In the genomic region with DNA sequence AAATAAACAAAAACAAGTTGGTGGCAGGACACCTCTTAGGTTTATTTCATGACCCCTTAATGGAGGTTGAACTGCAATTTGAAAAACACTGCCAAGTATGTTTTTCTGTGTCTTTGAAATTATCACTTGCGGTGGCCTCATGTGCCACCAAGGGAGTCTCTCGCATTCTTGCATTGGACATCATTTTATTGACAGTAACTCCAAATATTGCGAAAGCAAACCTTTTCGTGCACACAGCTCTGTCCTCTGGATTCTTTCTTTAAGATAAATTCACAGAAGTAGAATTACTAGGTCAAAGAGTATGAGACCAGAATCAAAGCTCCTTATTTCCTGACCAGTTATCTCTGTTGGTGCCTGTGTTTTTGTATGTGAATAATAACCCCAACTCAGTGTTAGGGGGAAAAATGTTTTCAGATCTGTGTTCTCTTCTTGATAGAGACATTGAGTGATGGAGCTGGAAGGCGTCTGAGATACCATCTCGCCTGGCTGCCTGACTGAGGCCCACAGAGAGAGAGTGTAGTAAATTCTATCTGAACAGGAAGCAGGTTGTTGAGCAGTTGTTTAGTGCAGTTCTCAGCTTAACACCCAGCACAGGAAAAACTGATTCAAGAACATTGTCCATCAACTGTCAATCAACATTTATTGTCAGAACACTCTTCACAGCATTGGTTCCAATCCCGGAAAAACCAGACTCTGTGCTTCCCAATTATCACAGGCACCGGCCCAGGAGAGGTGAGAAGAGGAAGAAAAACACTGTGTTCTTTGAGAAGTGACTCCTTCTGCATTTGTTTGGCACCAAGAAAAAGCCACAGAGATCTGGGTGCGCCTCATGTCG, we compare ENCODE assay signal across 13 cellular contexts. TPM values are rescaled to one million over a fixed set of nuclear protein-coding genes. Genes with fewer than 3 reads are reported as not detected.
DNase-seq lines count a peak whose midpoint lies in the region; ATAC-seq and TF ChIP-seq lines count a peak whose summit lies in the region.
"Had no signal": no experiment of that assay in that cellular context is flagged by ENCODE, and none has a peak within 500 bp of the region (broad histone marks: within the 10 kb centered on the region; RNA-seq: fewer than 3 reads in every experiment).

No MANE protein-coding gene starts in this region.

- no peaks in the 10 kb centered on the region for H3K9me3 Mint-ChIP-seq in activated naive CD8-positive, alpha-beta T cell (ENCODE audit: low read depth)
- H3K9me3 Mint-ChIP-seq in neural crest cell = no peaks in the 10 kb centered on the region

- H3K27ac ChIP-seq in psoas muscle = no peak overlapping the region
- H3K27ac ChIP-seq: gastroesophageal sphincter, pancreas had no signal

- no peaks in the 10 kb centered on the region for H3K27me3 Mint-ChIP-seq in activated naive CD8-positive, alpha-beta T cell
- no peaks in the 10 kb centered on the region for H3K27me3 Mint-ChIP-seq in neural crest cell (ENCODE audit: low read depth)

- intact Hi-C loops in psoas muscle (cut with DNase I) = loop anchor here in 1 of 2 donors (10.0 kb wide), 1 partner anchor 407 kb away; no protein-coding TSS in a partner anchor

- no peak for ATAC-seq in psoas muscle
- ATAC-seq: gastroesophageal sphincter, HCT116, pancreas had no signal

- DNase-seq in NCI-H748 (lab: John Stamatoyannopoulos, UW; ENCODE audit: unreplicated experiment) = peak; percentile 45
- DNase-seq in NCI-H748 treated with DMSO at 0.1 percent for 48 hours (lab: John Stamatoyannopoulos, UW) = no peak
- peak; percentile 23 for DNase-seq in OCI-M1 (lab: John Stamatoyannopoulos, UW)
- no peak for DNase-seq in neural crest cell (ENCODE audit: low read depth, low spot score)
- DNase-seq in psoas muscle = no peak
- no peak for DNase-seq in medulla oblongata (ENCODE audit: extremely low spot score)
- DNase-seq in nucleus accumbens (lab: John Stamatoyannopoulos, UW) = no peak
- DNase-seq: dermis blood vessel endothelial cell, IMR-90, pancreas had no signal

- H3K9me3 ChIP-seq in psoas muscle = no peaks in the 10 kb centered on the region
- H3K9me3 ChIP-seq: gastroesophageal sphincter, pancreas had no signal

- H3K4me3 Mint-ChIP-seq in activated naive CD8-positive, alpha-beta T cell = peak overlapping the region; percentile 66
- peak overlapping the region; percentile 1 for H3K4me3 Mint-ChIP-seq in neural crest cell

- H3K27ac Mint-ChIP-seq in activated naive CD8-positive, alpha-beta T cell = peak overlapping the region; percentile 94
- H3K27ac Mint-ChIP-seq in neural crest cell (ENCODE audit: unreplicated experiment) = peak overlapping the region; percentile 45

- TF ChIP-seq CTCF in neural crest cell (conservative IDR thresholded peaks at IDR 0.05) (no peak), psoas muscle (IDR thresholded peaks at IDR 0.05) (no peak)

- peaks cover 88% of the 10 kb centered on the region for H3K4me1 Mint-ChIP-seq in activated naive CD8-positive, alpha-beta T cell (ENCODE audit: low read depth)
- peaks cover 32% of the 10 kb centered on the region for H3K4me1 Mint-ChIP-seq in neural crest cell

- 69 to 79% (median 79%) methylated on average over 10 of the region's 10 CpGs for WGBS in psoas muscle, 3 donors

- no peaks in the 10 kb centered on the region for H3K36me3 ChIP-seq in psoas muscle (ENCODE audit: insufficient read depth in 1 of 2, low read depth in 1 of 2)
- H3K36me3 ChIP-seq: gastroesophageal sphincter, pancreas had no signal

- no peaks in the 10 kb centered on the region for H3K4me1 ChIP-seq in psoas muscle

- peaks cover under 1% of the 10 kb centered on the region for H3K36me3 Mint-ChIP-seq in activated naive CD8-positive, alpha-beta T cell
- H3K36me3 Mint-ChIP-seq in neural crest cell (ENCODE audit: low read depth) = no peaks in the 10 kb centered on the region

- no peak overlapping the region for H3K4me3 ChIP-seq in psoas muscle
- H3K4me3 ChIP-seq: gastroesophageal sphincter, pancreas had no signal

- no peaks in the 10 kb centered on the region for H3K27me3 ChIP-seq in psoas muscle (ENCODE audit: insufficient read depth in 3 of 3, low read length in 2 of 3)
- H3K27me3 ChIP-seq: gastroesophageal sphincter, pancreas had no signal

RNA-seq across cellular contexts. Expression of a gene that starts 2.2 kb away (rescaled TPM):
- total RNA-seq in neural crest cell (73.1 and 73.2 TPM in 2 replicates), psoas muscle (10 to 100 TPM; 11.5 to 15.7 (median 14.3) TPM)
- polyA plus RNA-seq in psoas muscle = 10 to 100 TPM; 31.4 to 50.8 (median 38.7) TPM

Comparison
In these comparisons a context has a peak if more than half of its experiments do, and no peak if none do; other contexts are left out.
1. DNase-seq: peak in NCI-H748 (single experiment) and OCI-M1 (single experiment); none in NCI-H748 treated with DMSO at 0.1 percent for 48 hours (single experiment), neural crest cell (single experiment), psoas muscle (0 of 2), medulla oblongata (single experiment) and nucleus accumbens (0 of 56).